ENCODE assay signal across 1 cellular context in the genomic region with DNA sequence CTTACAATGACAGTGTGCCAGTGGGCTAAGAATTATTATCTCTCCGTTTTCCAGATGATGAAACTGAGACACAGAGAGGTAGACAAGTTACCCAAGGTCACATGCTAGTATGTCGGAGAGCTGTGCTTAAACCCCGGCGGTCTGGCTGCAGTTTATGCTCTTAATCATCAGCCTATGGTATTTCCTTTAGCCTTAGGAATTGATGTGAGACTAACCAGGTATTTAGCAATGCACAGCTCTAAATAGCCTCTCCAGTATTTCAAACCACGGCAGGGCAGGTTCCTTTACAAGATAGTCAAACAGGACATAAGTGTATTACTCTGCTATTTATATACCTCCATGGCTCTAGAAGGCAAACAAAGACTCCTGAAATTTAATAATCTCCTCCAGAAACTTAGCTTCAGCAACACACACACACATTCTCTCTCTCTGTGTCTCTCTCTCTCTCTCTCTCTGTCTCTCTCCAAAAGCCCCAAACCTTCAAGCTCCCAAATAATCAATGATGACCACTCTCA.
A peak's percentile ranks its signal among the peaks of the same experiment; 100 is the strongest.
TF ChIP-seq lines count a peak whose summit lies in the region.

No MANE protein-coding gene starts in this region.

TF ChIP-seq in K562, 482 proteins besides CTCF, POLR2A, EP300 and RAD21 (continued from another document):
- TF ChIP-seq, protein P1, sequence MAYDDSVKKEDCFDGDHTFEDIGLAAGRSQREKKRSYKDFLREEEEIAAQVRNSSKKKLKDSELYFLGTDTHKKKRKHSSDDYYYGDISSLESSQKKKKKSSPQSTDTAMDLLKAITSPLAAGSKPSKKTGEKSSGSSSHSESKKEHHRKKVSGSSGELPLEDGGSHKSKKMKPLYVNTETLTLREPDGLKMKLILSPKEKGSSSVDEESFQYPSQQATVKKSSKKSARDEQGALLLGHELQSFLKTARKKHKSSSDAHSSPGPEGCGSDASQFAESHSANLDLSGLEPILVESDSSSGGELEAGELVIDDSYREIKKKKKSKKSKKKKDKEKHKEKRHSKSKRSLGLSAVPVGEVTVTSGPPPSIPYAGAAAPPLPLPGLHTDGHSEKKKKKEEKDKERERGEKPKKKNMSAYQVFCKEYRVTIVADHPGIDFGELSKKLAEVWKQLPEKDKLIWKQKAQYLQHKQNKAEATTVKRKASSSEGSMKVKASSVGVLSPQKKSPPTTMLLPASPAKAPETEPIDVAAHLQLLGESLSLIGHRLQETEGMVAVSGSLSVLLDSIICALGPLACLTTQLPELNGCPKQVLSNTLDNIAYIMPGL (CRISPR knock-in tag; IDR thresholded peaks at IDR 0.05): no peak
- TF ChIP-seq NCOR1 (IDR thresholded peaks at IDR 0.05) (no peak), MAFF (IDR thresholded peaks at IDR 0.05; ENCODE audit: low read length) (no peak), EWSR1 (IDR thresholded peaks at IDR 0.05; ENCODE audit: borderline replicate concordance, low read depth, partially characterized antibody) (peak; percentile 23), JUN (IDR thresholded peaks at IDR 0.05; ENCODE audit: borderline replicate concordance, low read depth, low read length) (no peak), JUN (CRISPR knock-in tag; IDR thresholded peaks at IDR 0.05; ENCODE audit: borderline replicate concordance) (no peak), ESRRA (IDR thresholded peaks at IDR 0.05; ENCODE audit: borderline replicate concordance, low read depth) (peak; percentile 29; the same call in 1 of the 2 replicates), ARHGAP35 (IDR thresholded peaks at IDR 0.05; ENCODE audit: partially characterized antibody) (no peak), ZFPM2 (CRISPR knock-in tag; IDR thresholded peaks at IDR 0.05) (no peak), PML (IDR thresholded peaks at IDR 0.05; ENCODE audit: low read length) (no peak), ZNF668 (CRISPR knock-in tag; IDR thresholded peaks at IDR 0.05) (no peak), EZH2 (IDR thresholded peaks at IDR 0.05; ENCODE audit: borderline replicate concordance, low read depth, low read length) (no peak), ZNF41 (CRISPR knock-in tag; conservative IDR thresholded peaks at IDR 0.05) (no peak), TARDBP (IDR thresholded peaks at IDR 0.05) (no peak)
- TF ChIP-seq, protein P2, sequence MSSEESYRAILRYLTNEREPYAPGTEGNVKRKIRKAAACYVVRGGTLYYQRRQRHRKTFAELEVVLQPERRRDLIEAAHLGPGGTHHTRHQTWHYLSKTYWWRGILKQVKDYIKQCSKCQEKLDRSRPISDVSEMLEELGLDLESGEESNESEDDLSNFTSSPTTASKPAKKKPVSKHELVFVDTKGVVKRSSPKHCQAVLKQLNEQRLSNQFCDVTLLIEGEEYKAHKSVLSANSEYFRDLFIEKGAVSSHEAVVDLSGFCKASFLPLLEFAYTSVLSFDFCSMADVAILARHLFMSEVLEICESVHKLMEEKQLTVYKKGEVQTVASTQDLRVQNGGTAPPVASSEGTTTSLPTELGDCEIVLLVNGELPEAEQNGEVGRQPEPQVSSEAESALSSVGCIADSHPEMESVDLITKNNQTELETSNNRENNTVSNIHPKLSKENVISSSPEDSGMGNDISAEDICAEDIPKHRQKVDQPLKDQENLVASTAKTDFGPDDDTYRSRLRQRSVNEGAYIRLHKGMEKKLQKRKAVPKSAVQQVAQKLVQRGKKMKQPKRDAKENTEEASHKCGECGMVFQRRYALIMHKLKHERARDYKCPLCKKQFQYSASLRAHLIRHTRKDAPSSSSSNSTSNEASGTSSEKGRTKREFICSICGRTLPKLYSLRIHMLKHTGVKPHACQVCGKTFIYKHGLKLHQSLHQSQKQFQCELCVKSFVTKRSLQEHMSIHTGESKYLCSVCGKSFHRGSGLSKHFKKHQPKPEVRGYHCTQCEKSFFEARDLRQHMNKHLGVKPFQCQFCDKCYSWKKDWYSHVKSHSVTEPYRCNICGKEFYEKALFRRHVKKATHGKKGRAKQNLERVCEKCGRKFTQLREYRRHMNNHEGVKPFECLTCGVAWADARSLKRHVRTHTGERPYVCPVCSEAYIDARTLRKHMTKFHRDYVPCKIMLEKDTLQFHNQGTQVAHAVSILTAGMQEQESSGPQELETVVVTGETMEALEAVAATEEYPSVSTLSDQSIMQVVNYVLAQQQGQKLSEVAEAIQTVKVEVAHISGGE (CRISPR knock-in tag; IDR thresholded peaks at IDR 0.05): peak in 1 of 3 experiments; percentile 95; a peak in 2 of 6 replicates
- TF ChIP-seq, protein P3, sequence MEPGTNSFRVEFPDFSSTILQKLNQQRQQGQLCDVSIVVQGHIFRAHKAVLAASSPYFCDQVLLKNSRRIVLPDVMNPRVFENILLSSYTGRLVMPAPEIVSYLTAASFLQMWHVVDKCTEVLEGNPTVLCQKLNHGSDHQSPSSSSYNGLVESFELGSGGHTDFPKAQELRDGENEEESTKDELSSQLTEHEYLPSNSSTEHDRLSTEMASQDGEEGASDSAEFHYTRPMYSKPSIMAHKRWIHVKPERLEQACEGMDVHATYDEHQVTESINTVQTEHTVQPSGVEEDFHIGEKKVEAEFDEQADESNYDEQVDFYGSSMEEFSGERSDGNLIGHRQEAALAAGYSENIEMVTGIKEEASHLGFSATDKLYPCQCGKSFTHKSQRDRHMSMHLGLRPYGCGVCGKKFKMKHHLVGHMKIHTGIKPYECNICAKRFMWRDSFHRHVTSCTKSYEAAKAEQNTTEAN (CRISPR knock-in tag; IDR thresholded peaks at IDR 0.05): no peak
TF ChIP-seq in K562: peak in this region for 4.
